In the genomic region with DNA sequence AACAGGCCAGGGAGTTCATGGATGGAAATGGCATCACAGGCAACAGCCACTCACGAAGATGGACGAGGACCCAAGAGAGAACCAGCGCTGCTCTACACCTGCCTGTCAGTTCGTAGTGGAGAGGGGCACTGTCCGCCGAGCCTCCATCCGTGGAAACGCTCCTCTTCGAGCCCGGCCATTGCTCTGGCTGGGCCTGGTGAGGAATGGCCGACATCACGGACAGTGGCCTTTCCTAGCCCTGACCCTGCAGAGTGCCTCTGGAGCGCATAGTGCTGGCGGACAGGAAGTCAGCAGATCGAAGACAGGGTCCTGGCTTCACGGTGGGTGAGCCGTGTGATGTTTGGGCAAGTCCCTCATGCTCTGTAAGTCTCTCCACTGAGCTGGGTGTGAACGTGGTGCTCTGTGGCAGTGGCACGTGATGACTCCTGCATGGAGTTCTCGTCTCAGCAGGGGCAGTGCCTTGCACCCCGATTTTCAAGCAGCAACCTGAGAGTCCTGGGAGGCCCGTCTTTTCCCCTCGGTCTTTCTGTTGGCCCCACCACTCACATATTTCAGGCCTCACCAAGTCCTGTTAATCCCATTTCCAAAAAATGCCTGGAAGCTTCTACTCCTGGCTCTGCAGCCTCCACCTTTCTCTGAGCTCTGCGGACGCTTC, we compare ENCODE assay signal across 17 cellular contexts.
DNase-seq lines count a peak whose midpoint lies in the region; ATAC-seq and TF ChIP-seq lines count a peak whose summit lies in the region.
"Had no signal": no experiment of that assay in that cellular context is flagged by ENCODE, and none has a peak within 500 bp of the region (broad histone marks: within the 10 kb centered on the region; RNA-seq: fewer than 3 reads in every experiment).

No MANE protein-coding gene starts in this region.

- H3K36me3 Mint-ChIP-seq in activated T-cell treated with anti-CD3 and anti-CD28 coated beads, Interleukin-2, amount 50 U/mL, for 24 hours (ENCODE audit: low read depth) = no peaks in the 10 kb centered on the region
- no peaks in the 10 kb centered on the region for H3K36me3 Mint-ChIP-seq in activated T-cell treated with anti-CD3 and anti-CD28 coated beads, Interleukin-2, amount 50 U/mL, for 4 hours (ENCODE audit: insufficient read depth)
- peaks cover 7% of the 10 kb centered on the region for H3K36me3 Mint-ChIP-seq in endodermal cell (ENCODE audit: low read depth)
- no peaks in the 10 kb centered on the region for H3K36me3 Mint-ChIP-seq in osteocyte (ENCODE audit: unreplicated experiment)
- H3K36me3 Mint-ChIP-seq: CD8-positive, alpha-beta T cell had no signal

- no peaks in the 10 kb centered on the region for H3K36me3 ChIP-seq in endodermal cell (ENCODE audit: control insufficient read depth, insufficient read depth, low read length)

- H3K27me3 Mint-ChIP-seq in activated T-cell treated with anti-CD3 and anti-CD28 coated beads, Interleukin-2, amount 50 U/mL, for 24 hours = peaks cover 23% of the 10 kb centered on the region
- H3K27me3 Mint-ChIP-seq in activated T-cell treated with anti-CD3 and anti-CD28 coated beads, Interleukin-2, amount 50 U/mL, for 4 hours (ENCODE audit: low read depth) = peaks cover 10% of the 10 kb centered on the region
- peaks cover 8% of the 10 kb centered on the region for H3K27me3 Mint-ChIP-seq in endodermal cell (ENCODE audit: insufficient read depth)
- H3K27me3 Mint-ChIP-seq in osteocyte (ENCODE audit: unreplicated experiment) = no peaks in the 10 kb centered on the region

- H3K9me3 ChIP-seq in endodermal cell (ENCODE audit: control insufficient read depth, low read length) = no peaks in the 10 kb centered on the region

- no peaks in the 10 kb centered on the region for H3K9me3 Mint-ChIP-seq in activated T-cell treated with anti-CD3 and anti-CD28 coated beads, Interleukin-2, amount 50 U/mL, for 24 hours
- no peaks in the 10 kb centered on the region for H3K9me3 Mint-ChIP-seq in activated T-cell treated with anti-CD3 and anti-CD28 coated beads, Interleukin-2, amount 50 U/mL, for 4 hours
- peaks cover 14% of the 10 kb centered on the region for H3K9me3 Mint-ChIP-seq in endodermal cell
- peaks cover 4% of the 10 kb centered on the region for H3K9me3 Mint-ChIP-seq in osteocyte (ENCODE audit: unreplicated experiment)
- H3K9me3 Mint-ChIP-seq: CD8-positive, alpha-beta T cell had no signal

- peaks cover 16% of the 10 kb centered on the region for H3K27me3 ChIP-seq in endodermal cell (ENCODE audit: control insufficient read depth, insufficient read depth, low read length, poor library complexity, severe bottlenecking)

- no peak overlapping the region for H3K9ac ChIP-seq in endodermal cell (ENCODE audit: extremely low read depth, low read length, poor library complexity, severe bottlenecking)

- no peak overlapping the region for H3K27ac Mint-ChIP-seq in activated T-cell treated with anti-CD3 and anti-CD28 coated beads, Interleukin-2, amount 50 U/mL, for 24 hours
- H3K27ac Mint-ChIP-seq in endodermal cell = no peak overlapping the region
- no peak overlapping the region for H3K27ac Mint-ChIP-seq in osteocyte (ENCODE audit: unreplicated experiment)
- H3K27ac Mint-ChIP-seq: CD8-positive, alpha-beta T cell; GM23338 had no signal

- no peak for TF ChIP-seq CTCF in endodermal cell (conservative IDR thresholded peaks at IDR 0.05)
- no peak for TF ChIP-seq CTCF in osteocyte (IDR thresholded peaks at IDR 0.05)

- peaks cover 10% of the 10 kb centered on the region for H3K4me1 Mint-ChIP-seq in activated T-cell treated with anti-CD3 and anti-CD28 coated beads, Interleukin-2, amount 50 U/mL, for 24 hours (ENCODE audit: low read depth)
- H3K4me1 Mint-ChIP-seq in activated T-cell treated with anti-CD3 and anti-CD28 coated beads, Interleukin-2, amount 50 U/mL, for 4 hours (ENCODE audit: low read depth) = peaks cover 5% of the 10 kb centered on the region
- H3K4me1 Mint-ChIP-seq in endodermal cell (no peaks in the 10 kb centered on the region), osteocyte (ENCODE audit: unreplicated experiment) (no peaks in the 10 kb centered on the region)

- H3K4me3 ChIP-seq in endodermal cell (ENCODE audit: low read length) = no peak overlapping the region
- H3K4me3 ChIP-seq: GM23338 had no signal

- no peak overlapping the region for H3K27ac ChIP-seq in endodermal cell (ENCODE audit: low read depth, low read length)
- H3K27ac ChIP-seq: HL-60 had no signal

- WGBS in endodermal cell (ENCODE audit: insufficient coverage in 1 of 2, insufficient read length in 1 of 2), 2 experiments = 90 to 92% methylated on average over 22 to 25 of the region's 25 CpGs

- peak; percentile 14 for DNase-seq in activated T-cell treated with anti-CD3 and anti-CD28 coated beads, Interleukin-2, amount 50 U/mL, for 24 hours
- DNase-seq in activated T-cell treated with anti-CD3 and anti-CD28 coated beads, Interleukin-2, amount 50 U/mL, for 4 hours = no peak
- DNase-seq in endodermal cell = peak; percentile 26
- peak; percentile 68 for DNase-seq in osteocyte (ENCODE audit: extremely low spot score, unreplicated experiment)
- DNase-seq in ureter (ENCODE audit: low spot score) = peak; percentile 26
- DNase-seq in amniotic stem cell (lab: John Stamatoyannopoulos, UW) = no peak
- no peak for DNase-seq in HUDEP-2 (lab: John Stamatoyannopoulos, UW; ENCODE audit: unreplicated experiment in 76 of 76)
- DNase-seq in NCI-H774 (lab: John Stamatoyannopoulos, UW) = no peak
- DNase-seq: DND-41, GF-D8, KBM-7, NCI-H1092, NCI-H2107, PC-3 had no signal

- H3K4me3 Mint-ChIP-seq in activated T-cell treated with anti-CD3 and anti-CD28 coated beads, Interleukin-2, amount 50 U/mL, for 24 hours = no peak overlapping the region
- no peak overlapping the region for H3K4me3 Mint-ChIP-seq in activated T-cell treated with anti-CD3 and anti-CD28 coated beads, Interleukin-2, amount 50 U/mL, for 4 hours
- H3K4me3 Mint-ChIP-seq in endodermal cell (no peak overlapping the region), osteocyte (ENCODE audit: unreplicated experiment) (no peak overlapping the region)
- H3K4me3 Mint-ChIP-seq: CD8-positive, alpha-beta T cell; GM23338 had no signal

- ATAC-seq in activated T-cell treated with anti-CD3 and anti-CD28 coated beads, Interleukin-2, amount 50 U/mL, for 4 hours = no peak
- ATAC-seq: CD8-positive, alpha-beta T cell; GM23338; PC-3 had no signal

- no peaks in the 10 kb centered on the region for H3K4me1 ChIP-seq in endodermal cell (ENCODE audit: control insufficient read depth, insufficient read depth, low read length)

Comparison
In these comparisons a context has a peak if more than half of its experiments do, and no peak if none do; other contexts are left out.
1. DNase-seq: peak in activated T-cell treated with anti-CD3 and anti-CD28 coated beads, Interleukin-2, amount 50 U/mL, for 24 hours (single experiment), endodermal cell (single experiment), osteocyte (single experiment) and ureter (single experiment); none in activated T-cell treated with anti-CD3 and anti-CD28 coated beads, Interleukin-2, amount 50 U/mL, for 4 hours (single experiment), amniotic stem cell (single experiment), HUDEP-2 (0 of 76) and NCI-H774 (single experiment).